ENCODE assay signal across 1 cellular context in genomic region chr16:3645504-3646347, GRCh38.
A peak's percentile ranks its signal among the peaks of the same experiment; 100 is the strongest.
TF ChIP-seq lines count a peak whose summit lies in the region.

No MANE protein-coding gene starts in this region.

TF ChIP-seq in HepG2, 621 proteins besides CTCF, POLR2A, EP300 and RAD21:
- TF ChIP-seq ZC3H13 (CRISPR knock-in tag; IDR thresholded peaks at IDR 0.05) (no peak), KLF9 (CRISPR knock-in tag; IDR thresholded peaks at IDR 0.05; ENCODE audit: low read depth) (no peak), FOXK2 (IDR thresholded peaks at IDR 0.05) (no peak), ZFX (CRISPR knock-in tag; IDR thresholded peaks at IDR 0.05; ENCODE audit: low read depth) (peak; percentile 42; the same call in 1 of the 2 replicates), GABPB1 (CRISPR knock-in tag; IDR thresholded peaks at IDR 0.05) (peak; percentile 12; the same call in 1 of the 2 replicates), ZNF101 (CRISPR knock-in tag; IDR thresholded peaks at IDR 0.05; ENCODE audit: borderline replicate concordance, low read depth) (no peak), HIC2 (CRISPR knock-in tag; IDR thresholded peaks at IDR 0.05; ENCODE audit: low read depth) (peak; percentile 74; the same call in 1 of the 2 replicates), IKZF4 (CRISPR knock-in tag; IDR thresholded peaks at IDR 0.05; ENCODE audit: borderline replicate concordance, low read depth, not compliant biosample characterization) (no peak), KDM6A (CRISPR knock-in tag; IDR thresholded peaks at IDR 0.05; ENCODE audit: low read depth) (no peak), SRSF1 (optimal IDR thresholded peaks at IDR 0.05; ENCODE audit: low read depth, low read length) (peak; percentile 54), STAG1 (CRISPR knock-in tag; IDR thresholded peaks at IDR 0.05) (no peak), UBTF (CRISPR knock-in tag; IDR thresholded peaks at IDR 0.05) (no peak), TGIF2 (CRISPR knock-in tag; IDR thresholded peaks at IDR 0.05) (no peak), SALL1 (CRISPR knock-in tag; IDR thresholded peaks at IDR 0.05) (peak; percentile 8; the same call in 1 of the 2 replicates), SPEN (CRISPR knock-in tag; IDR thresholded peaks at IDR 0.05; ENCODE audit: low read depth) (0 out of 2 replicates have a peak, but pooled peaks have one; percentile 26), HNRNPL (IDR thresholded peaks at IDR 0.05; ENCODE audit: low read depth, low read length) (peak; percentile 74), ZBTB33 (CRISPR knock-in tag; IDR thresholded peaks at IDR 0.05) (0 out of 2 replicates have a peak, but pooled peaks have one; percentile 63), TEAD3 (CRISPR knock-in tag; optimal IDR thresholded peaks at IDR 0.05; ENCODE audit: borderline replicate concordance) (peak; percentile 12), MAX (IDR thresholded peaks at IDR 0.05) (peak; percentile 73), ZBTB4 (CRISPR knock-in tag; IDR thresholded peaks at IDR 0.05; ENCODE audit: borderline replicate concordance) (peak; percentile 72; the same call in 1 of the 2 replicates), ZNF629 (CRISPR knock-in tag; conservative IDR thresholded peaks at IDR 0.05) (no peak), ZBTB38 (CRISPR knock-in tag; IDR thresholded peaks at IDR 0.05) (peak; percentile 94), ZNF317 (CRISPR knock-in tag; IDR thresholded peaks at IDR 0.05) (0 out of 2 replicates have a peak, but pooled peaks have one; percentile 45), MEIS1 (CRISPR knock-in tag; IDR thresholded peaks at IDR 0.05; ENCODE audit: borderline replicate concordance) (0 out of 2 replicates have a peak, but pooled peaks have one; percentile 16), LBX2 (CRISPR knock-in tag; IDR thresholded peaks at IDR 0.05; ENCODE audit: borderline replicate concordance) (no peak), ZNF687 (CRISPR knock-in tag; IDR thresholded peaks at IDR 0.05) (peak; percentile 75)
